Comparison of ENCODE assay signal across 7 cellular contexts in genomic region chr3:13239467-13239760, GRCh38.
"Had no signal": no experiment of that assay in that cellular context is flagged by ENCODE, and none has a peak within 500 bp of the region (broad histone marks: within the 10 kb centered on the region; RNA-seq: fewer than 3 reads in every experiment).

No MANE protein-coding gene starts in this region.

- H3K27ac ChIP-seq: HL-60 had no signal

- H3K36me3 Mint-ChIP-seq: IgD-negative memory B cell had no signal

- H3K4me3 Mint-ChIP-seq: IgD-negative memory B cell had no signal

- H3K9me3 Mint-ChIP-seq: IgD-negative memory B cell had no signal

- DNase-seq: IMR-90, KBM-7, KG1 had no signal

- H3K4me3 ChIP-seq: K562 had no signal

- ATAC-seq: HepG2, K562 had no signal

- H3K27ac Mint-ChIP-seq: IgD-negative memory B cell had no signal
